In genomic region chr17:17591408-17592265, GRCh38 we compare ENCODE assay signal across 8 cellular contexts. TPM values are rescaled to one million over a fixed set of nuclear protein-coding genes. Genes with fewer than 3 reads are reported as not detected.
DNase-seq lines count a peak whose midpoint lies in the region; ATAC-seq and TF ChIP-seq lines count a peak whose summit lies in the region.

TSS of gene PEMT (minus strand) at chr17:17591708. CDS start at chr17:17591626, 82 bp downstream.

- peak within 1 kb of the TSS; percentile 88 for H3K27ac Mint-ChIP-seq in activated CD4-positive, alpha-beta memory T cell treated with anti-CD3 and anti-CD28 coated beads for 36 hours

- H3K27me3 ChIP-seq in duodenal mucosa (ENCODE audit: control insufficient read depth in 1 of 2, insufficient read depth in 2 of 2, low read length in 2 of 2): no peaks in the 10 kb centered on the region
- no peaks in the 10 kb centered on the region for H3K27me3 ChIP-seq in right lobe of liver

- H3K9me3 ChIP-seq in duodenal mucosa (ENCODE audit: control insufficient read depth in 1 of 2, low read length in 2 of 2): no peaks in the 10 kb centered on the region
- no peaks in the 10 kb centered on the region for H3K9me3 ChIP-seq in right lobe of liver

- ATAC-seq in GM19438 (IDR thresholded peaks at IDR 0.05; ENCODE audit: low read depth, unreplicated experiment): peak; percentile 92
- peak; percentile 78 for ATAC-seq in HG03575 (IDR thresholded peaks at IDR 0.05; ENCODE audit: extremely low read depth, insufficient number of reproducible peaks, low FRiP score, unreplicated experiment)
- peak; percentile 93 to 97 (median 96) for ATAC-seq in right lobe of liver

- peaks cover 17 to 18% of the 10 kb centered on the region in 2 donors for H3K4me1 ChIP-seq in duodenal mucosa (ENCODE audit: control insufficient read depth in 1 of 2, insufficient read depth in 2 of 2, low read length in 2 of 2)
- H3K4me1 ChIP-seq in right lobe of liver: peaks cover 0 to 18% (median 5%) of the 10 kb centered on the region in 4 donors

- H3K27ac ChIP-seq in duodenal mucosa (ENCODE audit: low read depth, low read length): peak within 1 kb of the TSS; percentile 75
- H3K27ac ChIP-seq in right lobe of liver: peak within 1 kb of the TSS; percentile 49 to 73 (median 59)

- TF ChIP-seq POLR2A in right lobe of liver (IDR thresholded peaks at IDR 0.05): peak; percentile 76

- peak within 1 kb of the TSS; percentile 82 to 89 for H3K9ac ChIP-seq in duodenal mucosa (ENCODE audit: low read depth in 1 of 2, low read length in 2 of 2)

- H3K4me3 ChIP-seq in duodenal mucosa (ENCODE audit: low read depth in 1 of 2, low read length in 2 of 2): peak within 1 kb of the TSS; percentile 94 to 97
- H3K4me3 ChIP-seq in right lobe of liver: peak within 1 kb of the TSS; percentile 80 to 98 (median 96)

- H3K4me1 Mint-ChIP-seq in activated CD4-positive, alpha-beta memory T cell treated with anti-CD3 and anti-CD28 coated beads for 36 hours (ENCODE audit: low read depth): peaks cover 23% of the 10 kb centered on the region

- POLR2A ChIA-PET in activated CD4-positive, alpha-beta memory T cell treated with anti-CD3 and anti-CD28 coated beads for 36 hours (lab: Charles Lee): interaction anchor here (0.6 to 1.6 kb wide), 4 partner anchors 10 to 602 kb away, joined by 3 to 5 read pairs (median 4); partner anchors contain the start of gene RASD1

- no peaks in the 10 kb centered on the region for H3K9me3 Mint-ChIP-seq in activated CD4-positive, alpha-beta memory T cell treated with anti-CD3 and anti-CD28 coated beads for 36 hours

- no peak for TF ChIP-seq CTCF in right lobe of liver (IDR thresholded peaks at IDR 0.05)

- CTCF ChIA-PET in activated CD4-positive, alpha-beta memory T cell treated with anti-CD3 and anti-CD28 coated beads for 36 hours (lab: Charles Lee): interaction anchor here (0.7 to 2.9 kb wide), 6 partner anchors 22 to 237 kb away, joined by 3 to 20 read pairs (median 7); partner anchors contain the start of gene RASD1

- peak; percentile 98 for DNase-seq in CD1c-positive myeloid dendritic cell (ENCODE audit: extremely low spot score)
- DNase-seq in NCI-H82 treated with DMSO at 0.1 percent for 48 hours (lab: John Stamatoyannopoulos, UW; ENCODE audit: unreplicated experiment): peak; percentile 99
- peak; percentile 96 for DNase-seq in activated CD4-positive, alpha-beta memory T cell treated with anti-CD3 and anti-CD28 coated beads for 36 hours
- peak; percentile 94 to 97 (median 96) for DNase-seq in right lobe of liver
- peak; percentile 85 to 96 for DNase-seq in stimulated activated CD4-positive, alpha-beta T cell treated with anti-CD3 and anti-CD28 coated beads, Interleukin-4, amount 100 ng/mL, for 4 hours

- no peaks in the 10 kb centered on the region for H3K36me3 Mint-ChIP-seq in activated CD4-positive, alpha-beta memory T cell treated with anti-CD3 and anti-CD28 coated beads for 36 hours

- no peaks in the 10 kb centered on the region for H3K27me3 Mint-ChIP-seq in activated CD4-positive, alpha-beta memory T cell treated with anti-CD3 and anti-CD28 coated beads for 36 hours

- H3K36me3 ChIP-seq in duodenal mucosa (ENCODE audit: control insufficient read depth in 1 of 2, insufficient read depth in 2 of 2, low read length in 2 of 2): no peaks in the 10 kb centered on the region
- no peaks in the 10 kb centered on the region for H3K36me3 ChIP-seq in right lobe of liver

- under 1% methylated on average over 12 of the region's 76 CpGs for WGBS in right lobe of liver (ENCODE audit: insufficient coverage, low coverage, low lambda C conversion rate, missing lambda C conversion rate)

- intact Hi-C loops in activated CD4-positive, alpha-beta memory T cell treated with anti-CD3 and anti-CD28 coated beads for 36 hours (cut with micrococcal nuclease): loop anchor here (1.0 to 10.0 kb wide), 7 partner anchors 37 to 448 kb away; partner anchors contain the start of genes ATPAF2, COPS3, DRC3 and GID4
- intact Hi-C loops in right lobe of liver (cut with DNase I): no loop called here

- H3K4me3 Mint-ChIP-seq in activated CD4-positive, alpha-beta memory T cell treated with anti-CD3 and anti-CD28 coated beads for 36 hours: peak within 1 kb of the TSS; percentile 88

RNA-seq across cellular contexts. Expression of gene PEMT, which starts in this region (rescaled TPM):
- 10 to 100 TPM; 38.3 to 41.1 TPM for total RNA-seq in activated CD4-positive, alpha-beta memory T cell treated with anti-CD3 and anti-CD28 coated beads for 36 hours
- 100 to 1,000 TPM in 5 of 6 experiments, 10 to 100 TPM in 1; 92.4 to 184 (median 170) TPM for total RNA-seq in right lobe of liver

Comparison
In these comparisons a context has a peak if more than half of its experiments do, and no peak if none do; other contexts are left out.
1. Peak in every context shown above with its lines: DNase-seq, ATAC-seq, H3K4me3 ChIP-seq and H3K27ac ChIP-seq.